Comparison of ENCODE assay signal across 22 cellular contexts in genomic region chr7:82818091-82818620, GRCh38.
"Had no signal": no experiment of that assay in that cellular context is flagged by ENCODE, and none has a peak within 500 bp of the region (broad histone marks: within the 10 kb centered on the region; RNA-seq: fewer than 3 reads in every experiment).

No MANE protein-coding gene starts in this region.

- H3K4me3 ChIP-seq: coronary artery, esophagus squamous epithelium, gastrocnemius medialis, tibial artery had no signal

- H3K27ac Mint-ChIP-seq: activated CD4-positive, alpha-beta memory T cell treated with anti-CD3 and anti-CD28 coated beads for 36 hours; activated naive CD4-positive, alpha-beta T cell treated with anti-CD3 and anti-CD28 coated beads, Interleukin-2, amount 50 U/mL, for 24 hours; brain; memory B cell; nephron; stimulated activated effector memory CD8-positive, alpha-beta T cell treated with anti-CD3 and anti-CD28 coated beads, Interleukin-12 subunit alpha, Interleukin-12 subunit beta, amount 100 ng/mL, for 72 hours; stimulated activated naive CD8-positive, alpha-beta T cell treated with anti-CD3 and anti-CD28 coated beads, Interleukin-15, amount 100 ng/mL, for 72 hours had no signal

- H3K4me1 ChIP-seq: esophagus squamous epithelium, gastrocnemius medialis, tibial artery had no signal

- ATAC-seq: gastrocnemius medialis; left cardiac atrium; sciatic nerve; stimulated activated effector memory CD8-positive, alpha-beta T cell treated with anti-CD3 and anti-CD28 coated beads, Interleukin-12 subunit alpha, Interleukin-12 subunit beta, amount 100 ng/mL, for 72 hours; stimulated activated naive CD8-positive, alpha-beta T cell treated with anti-CD3 and anti-CD28 coated beads, Interleukin-15, amount 100 ng/mL, for 72 hours had no signal

- H3K27ac ChIP-seq: coronary artery, esophagus squamous epithelium, gastrocnemius medialis, tibial artery had no signal

- DNase-seq: activated CD4-positive, alpha-beta memory T cell treated with anti-CD3 and anti-CD28 coated beads for 36 hours; activated CD4-positive, alpha-beta T cell treated with anti-CD3 and anti-CD28 coated beads for 4 hours; activated CD4-positive, CD25-positive, alpha-beta regulatory T cell; activated effector memory CD4-positive, alpha-beta T cell treated with anti-CD3 and anti-CD28 coated beads, Interleukin-2, amount 50 U/mL, for 16 hours; aorta; esophagus squamous epithelium; gastrocnemius medialis; hippocampal formation; islet precursor cell; left cardiac atrium; small intestine; stimulated activated CD4-positive, alpha-beta T cell treated with anti-CD3 and anti-CD28 coated beads, Interleukin-2, amount 100 ng/mL, for 24 hours; stimulated activated naive CD8-positive, alpha-beta T cell treated with anti-CD3 and anti-CD28 coated beads, Interleukin-15, amount 100 ng/mL, for 72 hours; T-helper 9 cell; tibial artery had no signal

- H3K4me3 Mint-ChIP-seq: activated CD4-positive, alpha-beta memory T cell treated with anti-CD3 and anti-CD28 coated beads for 36 hours; activated naive CD4-positive, alpha-beta T cell treated with anti-CD3 and anti-CD28 coated beads, Interleukin-2, amount 50 U/mL, for 24 hours; brain; memory B cell; nephron; stimulated activated effector memory CD8-positive, alpha-beta T cell treated with anti-CD3 and anti-CD28 coated beads, Interleukin-12 subunit alpha, Interleukin-12 subunit beta, amount 100 ng/mL, for 72 hours; stimulated activated naive CD8-positive, alpha-beta T cell treated with anti-CD3 and anti-CD28 coated beads, Interleukin-15, amount 100 ng/mL, for 72 hours had no signal

- H3K27me3 Mint-ChIP-seq: activated CD4-positive, alpha-beta memory T cell treated with anti-CD3 and anti-CD28 coated beads for 36 hours; activated naive CD4-positive, alpha-beta T cell treated with anti-CD3 and anti-CD28 coated beads, Interleukin-2, amount 50 U/mL, for 24 hours; brain; memory B cell; stimulated activated naive CD8-positive, alpha-beta T cell treated with anti-CD3 and anti-CD28 coated beads, Interleukin-15, amount 100 ng/mL, for 72 hours had no signal

- H3K4me1 Mint-ChIP-seq: activated naive CD4-positive, alpha-beta T cell treated with anti-CD3 and anti-CD28 coated beads, Interleukin-2, amount 50 U/mL, for 24 hours; brain; memory B cell; nephron; stimulated activated effector memory CD8-positive, alpha-beta T cell treated with anti-CD3 and anti-CD28 coated beads, Interleukin-12 subunit alpha, Interleukin-12 subunit beta, amount 100 ng/mL, for 72 hours; stimulated activated naive CD8-positive, alpha-beta T cell treated with anti-CD3 and anti-CD28 coated beads, Interleukin-15, amount 100 ng/mL, for 72 hours had no signal

- H3K36me3 ChIP-seq: esophagus squamous epithelium, gastrocnemius medialis, tibial artery had no signal

- H3K36me3 Mint-ChIP-seq: activated CD4-positive, alpha-beta memory T cell treated with anti-CD3 and anti-CD28 coated beads for 36 hours; activated naive CD4-positive, alpha-beta T cell treated with anti-CD3 and anti-CD28 coated beads, Interleukin-2, amount 50 U/mL, for 24 hours; memory B cell; stimulated activated effector memory CD8-positive, alpha-beta T cell treated with anti-CD3 and anti-CD28 coated beads, Interleukin-12 subunit alpha, Interleukin-12 subunit beta, amount 100 ng/mL, for 72 hours had no signal

- H3K27me3 ChIP-seq: esophagus squamous epithelium, gastrocnemius medialis, tibial artery had no signal

- H3K9me3 Mint-ChIP-seq: activated naive CD4-positive, alpha-beta T cell treated with anti-CD3 and anti-CD28 coated beads, Interleukin-2, amount 50 U/mL, for 24 hours; brain; memory B cell; nephron had no signal

- H3K9me3 ChIP-seq: esophagus squamous epithelium, gastrocnemius medialis, tibial artery had no signal
